1 cellular context compared by ENCODE assay signal in the genomic region with DNA sequence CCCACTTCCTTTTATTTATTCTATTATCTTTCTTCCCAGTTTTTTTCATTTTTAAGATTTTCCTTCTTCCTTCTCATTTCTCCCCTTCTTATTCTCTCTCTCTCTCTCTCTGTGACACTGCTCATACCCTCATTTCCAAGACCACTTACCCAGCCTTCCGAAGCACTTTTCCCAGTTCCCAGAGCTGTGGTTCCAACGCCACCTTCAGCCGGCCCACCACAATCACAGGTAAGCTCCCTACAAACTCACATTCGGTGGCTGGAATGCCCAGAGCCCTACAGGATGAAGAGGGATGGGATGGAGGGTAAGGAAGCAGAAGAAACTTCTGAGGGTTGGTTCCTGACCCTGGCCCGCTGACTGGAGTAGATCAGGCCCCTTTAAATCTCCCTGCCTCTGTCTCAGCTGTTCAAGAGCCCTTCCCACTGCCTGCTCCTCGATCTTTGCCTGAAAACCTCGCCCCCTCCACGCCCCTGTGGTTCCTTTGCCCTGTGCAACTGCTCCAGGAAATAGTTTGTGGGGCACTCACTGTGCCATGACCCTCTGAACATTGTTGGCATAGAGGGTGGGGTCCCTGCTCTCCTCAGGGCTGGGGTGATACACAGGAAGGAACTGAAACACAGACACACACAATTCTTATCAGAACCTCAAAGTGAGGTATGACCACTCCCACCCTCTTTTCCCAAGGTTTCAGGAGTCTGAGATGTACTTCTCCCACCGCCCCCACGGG.
TF ChIP-seq lines count a peak whose summit lies in the region.

No MANE protein-coding gene starts in this region.

TF ChIP-seq in endothelial cell of umbilical vein, 7 proteins besides CTCF, POLR2A, EP300 and RAD21:
- peak; percentile 33 for TF ChIP-seq GATA2 (IDR thresholded peaks at IDR 0.05; ENCODE audit: insufficient read depth, insufficient read length, low read depth, low read length)
- TF ChIP-seq POLR2AphosphoS5 (IDR thresholded peaks at IDR 0.05; ENCODE audit: insufficient read depth, low read depth, low read length) = no peak
